ENCODE assay signal across 11 cellular contexts in the genomic region with DNA sequence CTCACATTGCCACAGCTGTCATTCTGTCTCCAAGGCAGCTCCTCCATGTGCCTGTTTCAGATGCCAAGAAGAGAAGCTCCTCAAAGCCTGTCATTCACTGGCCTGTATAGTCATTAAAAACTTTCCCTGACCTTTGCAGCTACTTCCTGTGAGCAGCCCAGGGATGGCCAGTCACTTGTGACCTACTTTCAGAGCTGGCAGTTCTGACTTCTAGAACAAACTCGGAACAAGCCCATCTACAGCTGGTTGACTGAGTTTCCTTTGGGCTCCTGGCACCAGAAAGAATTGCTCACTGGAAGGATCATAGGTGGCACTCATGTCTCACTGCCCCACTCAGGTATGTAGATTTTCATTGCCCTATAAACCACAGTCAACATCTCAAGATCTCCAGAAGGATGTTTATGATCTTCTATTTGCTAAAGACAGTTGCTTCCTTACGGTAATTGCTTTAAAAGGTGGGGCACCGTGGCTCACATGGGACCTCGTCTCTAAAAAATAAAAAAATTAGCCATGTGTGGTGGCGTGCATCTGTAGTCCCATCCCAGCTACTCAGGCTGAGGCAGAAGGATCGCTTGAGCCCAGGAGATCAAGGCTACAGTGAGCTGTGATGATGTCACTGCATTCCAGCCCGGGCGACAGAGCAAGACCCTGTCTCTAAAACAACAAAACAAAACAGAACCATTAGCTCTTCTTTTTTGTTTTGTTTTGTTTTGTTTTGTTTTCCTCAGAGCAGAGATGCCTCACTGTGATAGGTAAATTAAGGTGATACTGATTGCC. TPM values are rescaled to one million over a fixed set of nuclear protein-coding genes. Genes with fewer than 3 reads are reported as not detected.
DNase-seq lines count a peak whose midpoint lies in the region; ATAC-seq, FAIRE-seq and TF ChIP-seq lines count a peak whose summit lies in the region.
"Had no signal": no experiment of that assay in that cellular context is flagged by ENCODE, and none has a peak within 500 bp of the region (broad histone marks: within the 10 kb centered on the region; RNA-seq: fewer than 3 reads in every experiment).

No MANE protein-coding gene starts in this region.

- H3K27ac ChIP-seq in HEK293 (ENCODE audit: extremely low read depth, low read depth, low read length), result no peak overlapping the region
- H3K27ac ChIP-seq in endodermal cell (ENCODE audit: low read depth, low read length), result no peak overlapping the region
- no peak overlapping the region for H3K27ac ChIP-seq in naive thymus-derived CD4-positive, alpha-beta T cell (ENCODE audit: low read depth, low read length)

- no peaks in the 10 kb centered on the region for H3K36me3 ChIP-seq in HEK293 (ENCODE audit: control insufficient read depth in 2 of 2, insufficient read depth in 1 of 2, low read length in 2 of 2)
- no peaks in the 10 kb centered on the region for H3K36me3 ChIP-seq in endodermal cell (ENCODE audit: control insufficient read depth, insufficient read depth, low read length)
- no peaks in the 10 kb centered on the region for H3K36me3 ChIP-seq in naive thymus-derived CD4-positive, alpha-beta T cell (ENCODE audit: control insufficient read depth in 2 of 3, insufficient read depth in 3 of 3, low read length in 3 of 3)

- H3K9me3 Mint-ChIP-seq in endodermal cell, result peaks cover 4% of the 10 kb centered on the region
- H3K9me3 Mint-ChIP-seq in naive thymus-derived CD4-positive, alpha-beta T cell, result peaks cover 0 to 3% (median 0%) of the 10 kb centered on the region in 11 donors
- H3K9me3 Mint-ChIP-seq: activated naive CD4-positive, alpha-beta T cell treated with anti-CD3 and anti-CD28 coated beads for 36 hours had no signal

- H3K9me3 ChIP-seq in HEK293 (ENCODE audit: control insufficient read depth, insufficient read depth, low read depth, low read length), result no peaks in the 10 kb centered on the region
- no peaks in the 10 kb centered on the region for H3K9me3 ChIP-seq in endodermal cell (ENCODE audit: control insufficient read depth, low read length)
- no peaks in the 10 kb centered on the region for H3K9me3 ChIP-seq in naive thymus-derived CD4-positive, alpha-beta T cell (ENCODE audit: control insufficient read depth in 2 of 3, low read length in 3 of 3)

- H3K9ac ChIP-seq in endodermal cell (ENCODE audit: extremely low read depth, low read length, poor library complexity, severe bottlenecking), result no peak overlapping the region

- no peaks in the 10 kb centered on the region for H3K27me3 Mint-ChIP-seq in endodermal cell (ENCODE audit: insufficient read depth)
- H3K27me3 Mint-ChIP-seq in naive thymus-derived CD4-positive, alpha-beta T cell, result no peaks in the 10 kb centered on the region

- no peak overlapping the region for H3K4me3 Mint-ChIP-seq in endodermal cell
- H3K4me3 Mint-ChIP-seq in naive thymus-derived CD4-positive, alpha-beta T cell, result no peak overlapping the region
- H3K4me3 Mint-ChIP-seq: activated naive CD4-positive, alpha-beta T cell treated with anti-CD3 and anti-CD28 coated beads for 36 hours had no signal

- DNase-seq in Ammon's horn (ENCODE audit: low spot score) (peak; percentile 40), endodermal cell (peak; percentile 82), urothelium cell line (ENCODE audit: low spot score) (no peak), D341Med (ENCODE audit: low spot score) (no peak), NCI-H1930 (lab: John Stamatoyannopoulos, UW) (no peak), T1000 (lab: John Stamatoyannopoulos, UW) (no peak)
- no peak for DNase-seq in naive thymus-derived CD4-positive, alpha-beta T cell
- DNase-seq: activated naive CD4-positive, alpha-beta T cell treated with anti-CD3 and anti-CD28 coated beads for 36 hours; NCI-H187 treated with DMSO at 0.1 percent for 48 hours had no signal

- H3K36me3 Mint-ChIP-seq in endodermal cell (ENCODE audit: low read depth), result peaks cover 3% of the 10 kb centered on the region
- H3K36me3 Mint-ChIP-seq in naive thymus-derived CD4-positive, alpha-beta T cell, result peaks cover 0 to 15% (median 6%) of the 10 kb centered on the region in 5 donors

- CTCF ChIA-PET in HEK293 (lab: Yijun Ruan, JAX), result interaction anchor here (0.6 to 0.9 kb wide), 2 partner anchors 11 to 106 kb away, joined by 3 to 5 read pairs; no protein-coding TSS in a partner anchor
- CTCF ChIA-PET in naive thymus-derived CD4-positive, alpha-beta T cell (lab: Charles Lee), result no interaction called here

- intact Hi-C loops in naive thymus-derived CD4-positive, alpha-beta T cell (cut with micrococcal nuclease), result no loop called here

- no peak for FAIRE-seq in urothelium cell line (lab: Jason Lieb, UNC)
- FAIRE-seq: endothelial cell of umbilical vein had no signal

- H3K4me1 ChIP-seq in HEK293 (ENCODE audit: control insufficient read depth, insufficient read depth, low read length) (0 out of 2 replicates have a peak, but pooled peaks cover 2% of the 10 kb centered on the region), endodermal cell (ENCODE audit: control insufficient read depth, insufficient read depth, low read length) (peaks cover 12% of the 10 kb centered on the region)
- no peaks in the 10 kb centered on the region for H3K4me1 ChIP-seq in naive thymus-derived CD4-positive, alpha-beta T cell (ENCODE audit: control insufficient read depth in 2 of 2, insufficient read depth in 2 of 2, low read length in 2 of 2)

- no peak for TF ChIP-seq CTCF in HEK293 (tag by site-specific recombination; IDR thresholded peaks at IDR 0.05)
- no peak for TF ChIP-seq CTCF in endodermal cell (conservative IDR thresholded peaks at IDR 0.05)

- H3K4me3 ChIP-seq in HEK293 (ENCODE audit: low read depth, low read length), result no peak overlapping the region
- no peak overlapping the region for H3K4me3 ChIP-seq in endodermal cell (ENCODE audit: low read length)
- no peak overlapping the region for H3K4me3 ChIP-seq in naive thymus-derived CD4-positive, alpha-beta T cell (ENCODE audit: low read length)

- POLR2A ChIA-PET in HEK293 (lab: Yijun Ruan, JAX), result no interaction called here
- POLR2A ChIA-PET in naive thymus-derived CD4-positive, alpha-beta T cell (lab: Charles Lee), result no interaction called here

- peak overlapping the region; percentile 83 for H3K27ac Mint-ChIP-seq in endodermal cell
- H3K27ac Mint-ChIP-seq in naive thymus-derived CD4-positive, alpha-beta T cell, result no peak overlapping the region
- H3K27ac Mint-ChIP-seq: activated naive CD4-positive, alpha-beta T cell treated with anti-CD3 and anti-CD28 coated beads for 36 hours had no signal

- H3K27me3 ChIP-seq in endodermal cell (ENCODE audit: control insufficient read depth, insufficient read depth, low read length, poor library complexity, severe bottlenecking), result peaks cover 5% of the 10 kb centered on the region
- H3K27me3 ChIP-seq in naive thymus-derived CD4-positive, alpha-beta T cell (ENCODE audit: control insufficient read depth in 2 of 2, insufficient read depth in 2 of 2, low read length in 2 of 2), result no peaks in the 10 kb centered on the region

- H3K4me1 Mint-ChIP-seq in endodermal cell, result peaks cover 17% of the 10 kb centered on the region
- H3K4me1 Mint-ChIP-seq in naive thymus-derived CD4-positive, alpha-beta T cell, result peaks cover 4 to 17% (median 16%) of the 10 kb centered on the region in 7 donors

- 87 to 96% methylated on average over 6 to 8 of the region's 8 CpGs for WGBS in endodermal cell (ENCODE audit: insufficient coverage in 1 of 2, insufficient read length in 1 of 2), 2 experiments

- ATAC-seq in naive thymus-derived CD4-positive, alpha-beta T cell, result peak; percentile 53

TF ChIP-seq in HEK293, 187 proteins besides CTCF, POLR2A, EP300 and RAD21:
- TF ChIP-seq TRIM28 (IDR thresholded peaks at IDR 0.05; ENCODE audit: borderline replicate concordance, low read length) (no peak), ZSCAN23 (tag by site-specific recombination; IDR thresholded peaks at IDR 0.05) (no peak), ZNF335 (tag by site-specific recombination; conservative IDR thresholded peaks at IDR 0.05) (peak; percentile 26; the same call in 1 of the 2 replicates), ZBTB48 (tag by site-specific recombination; IDR thresholded peaks at IDR 0.05) (no peak), YY1 (tag by site-specific recombination; IDR thresholded peaks at IDR 0.05) (no peak)

RNA-seq across cellular contexts. Expression of a gene that starts 11.2 kb away (rescaled TPM):
- total RNA-seq in endodermal cell, result 100 to 1,000 TPM in 1 of 2 donors, 10 to 100 TPM in 1; 99.7 to 125 TPM
- 53.3 TPM for polyA plus RNA-seq in endodermal cell (2013, experiment 1 of 2)
- 55.0 TPM for polyA plus RNA-seq in endodermal cell (2013, experiment 2 of 2)
- 10 to 100 TPM; 46.5 to 81.8 (median 58.4) TPM for total RNA-seq in naive thymus-derived CD4-positive, alpha-beta T cell
- polyA plus RNA-seq in naive thymus-derived CD4-positive, alpha-beta T cell, result 1 to 10 TPM; 4.6 to 6.2 TPM

Comparison
In these comparisons a context has a peak if more than half of its experiments do, and no peak if none do; other contexts are left out.
1. DNase-seq: peak in Ammon's horn (single experiment) and endodermal cell (single experiment); none in naive thymus-derived CD4-positive, alpha-beta T cell (0 of 9), urothelium cell line (single experiment), D341Med (single experiment), NCI-H1930 (0 of 2) and T1000 (single experiment).